In the genomic region with DNA sequence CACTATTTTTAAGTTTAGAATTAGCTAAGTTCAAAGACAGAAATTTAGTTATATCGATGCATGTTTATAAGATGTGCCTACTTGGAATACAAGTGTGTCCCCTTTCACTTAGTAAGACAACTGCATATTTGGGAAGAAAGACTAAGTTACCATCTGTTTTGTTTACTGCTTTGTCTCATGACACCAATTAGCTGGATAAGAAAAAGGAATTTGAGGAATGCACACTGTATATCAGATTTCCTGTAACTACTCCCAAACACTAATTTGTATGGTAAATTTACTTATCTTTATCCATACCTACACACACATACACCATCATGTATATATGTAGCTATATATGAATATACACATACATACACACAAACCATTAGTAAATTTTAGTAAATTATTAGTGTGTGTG, we compare ENCODE assay signal across 24 cellular contexts.
A peak's percentile ranks its signal among the peaks of the same experiment; 100 is the strongest.
DNase-seq lines count a peak whose midpoint lies in the region; ATAC-seq, FAIRE-seq and TF ChIP-seq lines count a peak whose summit lies in the region.
"Had no signal": no experiment of that assay in that cellular context is flagged by ENCODE, and none has a peak within 500 bp of the region (broad histone marks: within the 10 kb centered on the region; RNA-seq: fewer than 3 reads in every experiment).

No MANE protein-coding gene starts in this region.

- no peak overlapping the region for H3K4ac ChIP-seq in mesendoderm (ENCODE audit: low read depth, low read length)

- no peak overlapping the region for H3K9ac ChIP-seq in endodermal cell (ENCODE audit: extremely low read depth, low read length, poor library complexity, severe bottlenecking)
- H3K9ac ChIP-seq in mesendoderm (ENCODE audit: low read length): no peak overlapping the region

- no peak overlapping the region for H2AFZ ChIP-seq in GM23338

- H3K18ac ChIP-seq in mesendoderm (ENCODE audit: low read length): no peak overlapping the region

- H3K27me3 ChIP-seq in GM23338 (ENCODE audit: insufficient read depth) (no peaks in the 10 kb centered on the region), endodermal cell (ENCODE audit: control insufficient read depth, insufficient read depth, low read length, poor library complexity, severe bottlenecking) (no peaks in the 10 kb centered on the region), mesendoderm (ENCODE audit: insufficient read depth, low read length, poor library complexity) (no peaks in the 10 kb centered on the region), left lung (no peaks in the 10 kb centered on the region)
- H3K27me3 ChIP-seq: BE2C had no signal

- no peak overlapping the region for H2BK15ac ChIP-seq in mesendoderm (replicated peaks; ENCODE audit: low read depth)

- H3K9me3 ChIP-seq in endodermal cell (ENCODE audit: control insufficient read depth, low read length) (peaks cover 5% of the 10 kb centered on the region), left lung (no peaks in the 10 kb centered on the region)
- H3K9me3 ChIP-seq: BE2C had no signal

- no peak overlapping the region for H2BK120ac ChIP-seq in mesendoderm (ENCODE audit: low read depth, low read length)

- 88 to 95% methylated on average over 1 of the region's 1 CpG for WGBS in endodermal cell (ENCODE audit: insufficient coverage in 1 of 2, insufficient read length in 1 of 2), 2 experiments
- WGBS in mesendoderm (ENCODE audit: extremely low coverage, insufficient coverage, low lambda C conversion rate): no CpG with 5 or more reads among the region's 1 CpG

- no peak overlapping the region for H4K8ac ChIP-seq in mesendoderm (ENCODE audit: low read depth, low read length)

- H3K4me2 ChIP-seq in GM23338 (no peak overlapping the region), mesendoderm (ENCODE audit: low read length) (no peak overlapping the region)

- no peak overlapping the region for H3K56ac ChIP-seq in mesendoderm (ENCODE audit: low read length)

- H3F3A ChIP-seq in GM23338 (replicated peaks; ENCODE audit: low read depth): no peaks in the 10 kb centered on the region

- H3K4me3 ChIP-seq in GM23338 (no peak overlapping the region), endodermal cell (ENCODE audit: low read length) (no peak overlapping the region), mesendoderm (ENCODE audit: low read length) (no peak overlapping the region), left lung (no peak overlapping the region)
- H3K4me3 ChIP-seq: GM12878, K562 had no signal

- H3K79me1 ChIP-seq in mesendoderm (ENCODE audit: low read length): no peaks in the 10 kb centered on the region

- H2BK5ac ChIP-seq in mesendoderm (ENCODE audit: low read length): no peak overlapping the region

- no peak overlapping the region for H3K4me3 Mint-ChIP-seq in GM23338
- H3K4me3 Mint-ChIP-seq in endodermal cell: no peak overlapping the region
- H3K4me3 Mint-ChIP-seq: CD4-positive, CD25-positive, alpha-beta regulatory T cell; HFFc6 had no signal

- no peak overlapping the region for H3K27ac ChIP-seq in GM23338 (ENCODE audit: low read depth)
- no peak overlapping the region for H3K27ac ChIP-seq in endodermal cell (ENCODE audit: low read depth, low read length)
- H3K27ac ChIP-seq in mesendoderm (ENCODE audit: low read depth, low read length): no peak overlapping the region
- H3K27ac ChIP-seq in caudate nucleus (ENCODE audit: low read depth, low read length): no peak overlapping the region
- H3K27ac ChIP-seq in left lung: no peak overlapping the region

- H2AK5ac ChIP-seq in mesendoderm (ENCODE audit: low read length): no peak overlapping the region

- no peak overlapping the region for H4K5ac ChIP-seq in mesendoderm (ENCODE audit: low read length)

- ATAC-seq in GM23338: no peak
- no peak for ATAC-seq in left lung
- ATAC-seq: GM12878, HCT116, K562 had no signal

- H3K23ac ChIP-seq in mesendoderm (ENCODE audit: low read length): no peak overlapping the region

- H4K20me1 ChIP-seq in GM23338 (replicated peaks; ENCODE audit: insufficient read depth): no peaks in the 10 kb centered on the region

- H3K9me3 Mint-ChIP-seq in GM23338 (no peaks in the 10 kb centered on the region), endodermal cell (no peaks in the 10 kb centered on the region)

- peak; percentile 11 for FAIRE-seq in D721Med (lab: Jason Lieb, UNC)
- FAIRE-seq: A204.1, GM12878, HTR-8/SVneo, K562 had no signal

- TF ChIP-seq CTCF in D721Med (IDR thresholded peaks at IDR 0.05; ENCODE audit: insufficient read depth, missing control alignments) (no peak), GM23338 (conservative IDR thresholded peaks at IDR 0.05; ENCODE audit: low read depth in 2 of 2) (no peak), endodermal cell (conservative IDR thresholded peaks at IDR 0.05) (no peak), left lung (IDR thresholded peaks at IDR 0.05) (no peak)

- intact Hi-C loops in left lung (cut with DNase I): no loop called here

- no peaks in the 10 kb centered on the region for H3K36me3 Mint-ChIP-seq in GM23338 (ENCODE audit: low read depth)
- H3K36me3 Mint-ChIP-seq in endodermal cell (ENCODE audit: low read depth): no peaks in the 10 kb centered on the region
- H3K36me3 Mint-ChIP-seq: CD4-positive, CD25-positive, alpha-beta regulatory T cell had no signal

- H3K36me3 ChIP-seq in GM23338 (ENCODE audit: insufficient read depth) (no peaks in the 10 kb centered on the region), endodermal cell (ENCODE audit: control insufficient read depth, insufficient read depth, low read length) (no peaks in the 10 kb centered on the region), mesendoderm (ENCODE audit: control insufficient read depth, insufficient read depth, low read length) (no peaks in the 10 kb centered on the region), left lung (no peaks in the 10 kb centered on the region)
- H3K36me3 ChIP-seq: BE2C had no signal

- peaks cover 3% of the 10 kb centered on the region; the same call in 1 of the 2 replicates for H3K4me1 ChIP-seq in GM23338 (ENCODE audit: insufficient read depth)
- peaks cover 6% of the 10 kb centered on the region for H3K4me1 ChIP-seq in endodermal cell (ENCODE audit: control insufficient read depth, insufficient read depth, low read length)
- H3K4me1 ChIP-seq in mesendoderm (ENCODE audit: control insufficient read depth, low read depth, low read length): peaks cover 2% of the 10 kb centered on the region
- no peaks in the 10 kb centered on the region for H3K4me1 ChIP-seq in left lung
- H3K4me1 ChIP-seq: BE2C had no signal

- H3K79me2 ChIP-seq in GM23338 (replicated peaks; ENCODE audit: insufficient read depth) (no peaks in the 10 kb centered on the region), mesendoderm (ENCODE audit: control insufficient read depth, insufficient read depth, low read length) (no peaks in the 10 kb centered on the region)

- DNase-seq in D721Med (ENCODE audit: insufficient read length, low spot score): no peak
- peak; percentile 18 for DNase-seq in GM23338 (ENCODE audit: low spot score)
- no peak for DNase-seq in endodermal cell
- peak; percentile 70 for DNase-seq in mesendoderm
- no peak for DNase-seq in COR-L47 (lab: John Stamatoyannopoulos, UW)
- DNase-seq in caudate nucleus (lab: John Stamatoyannopoulos, UW): no peak
- no peak for DNase-seq in COLO668 (lab: John Stamatoyannopoulos, UW; ENCODE audit: unreplicated experiment)
- DNase-seq in left lung: no peak
- DNase-seq: ACHN; BE2C; C1 segment of cervical spinal cord; Calu3; CD4-positive, CD25-positive, alpha-beta regulatory T cell; DMS 273 treated with DMSO at 0.1 percent for 48 hours; DND-41; EL; H7; HFFc6; IMR-90 had no signal

- no peaks in the 10 kb centered on the region for H3K9me2 ChIP-seq in GM23338 (ENCODE audit: insufficient read depth)

- H3K27ac Mint-ChIP-seq in GM23338 (no peak overlapping the region), endodermal cell (peak overlapping the region; percentile 6)
- H3K27ac Mint-ChIP-seq: CD4-positive, CD25-positive, alpha-beta regulatory T cell; HFFc6 had no signal

- H3K27me3 Mint-ChIP-seq in GM23338 (ENCODE audit: insufficient read depth, low read depth, poor library complexity) (no peaks in the 10 kb centered on the region), endodermal cell (ENCODE audit: insufficient read depth) (no peaks in the 10 kb centered on the region)
- H3K27me3 Mint-ChIP-seq: CD4-positive, CD25-positive, alpha-beta regulatory T cell had no signal

- peaks cover 8% of the 10 kb centered on the region; the same call in 2 of the 3 replicates for H3K4me1 Mint-ChIP-seq in GM23338
- H3K4me1 Mint-ChIP-seq in endodermal cell: peaks cover 11% of the 10 kb centered on the region
- H3K4me1 Mint-ChIP-seq: CD4-positive, CD25-positive, alpha-beta regulatory T cell had no signal

TF ChIP-seq in GM23338, 12 proteins besides CTCF, POLR2A, EP300 and RAD21:
- TF ChIP-seq, protein P1, sequence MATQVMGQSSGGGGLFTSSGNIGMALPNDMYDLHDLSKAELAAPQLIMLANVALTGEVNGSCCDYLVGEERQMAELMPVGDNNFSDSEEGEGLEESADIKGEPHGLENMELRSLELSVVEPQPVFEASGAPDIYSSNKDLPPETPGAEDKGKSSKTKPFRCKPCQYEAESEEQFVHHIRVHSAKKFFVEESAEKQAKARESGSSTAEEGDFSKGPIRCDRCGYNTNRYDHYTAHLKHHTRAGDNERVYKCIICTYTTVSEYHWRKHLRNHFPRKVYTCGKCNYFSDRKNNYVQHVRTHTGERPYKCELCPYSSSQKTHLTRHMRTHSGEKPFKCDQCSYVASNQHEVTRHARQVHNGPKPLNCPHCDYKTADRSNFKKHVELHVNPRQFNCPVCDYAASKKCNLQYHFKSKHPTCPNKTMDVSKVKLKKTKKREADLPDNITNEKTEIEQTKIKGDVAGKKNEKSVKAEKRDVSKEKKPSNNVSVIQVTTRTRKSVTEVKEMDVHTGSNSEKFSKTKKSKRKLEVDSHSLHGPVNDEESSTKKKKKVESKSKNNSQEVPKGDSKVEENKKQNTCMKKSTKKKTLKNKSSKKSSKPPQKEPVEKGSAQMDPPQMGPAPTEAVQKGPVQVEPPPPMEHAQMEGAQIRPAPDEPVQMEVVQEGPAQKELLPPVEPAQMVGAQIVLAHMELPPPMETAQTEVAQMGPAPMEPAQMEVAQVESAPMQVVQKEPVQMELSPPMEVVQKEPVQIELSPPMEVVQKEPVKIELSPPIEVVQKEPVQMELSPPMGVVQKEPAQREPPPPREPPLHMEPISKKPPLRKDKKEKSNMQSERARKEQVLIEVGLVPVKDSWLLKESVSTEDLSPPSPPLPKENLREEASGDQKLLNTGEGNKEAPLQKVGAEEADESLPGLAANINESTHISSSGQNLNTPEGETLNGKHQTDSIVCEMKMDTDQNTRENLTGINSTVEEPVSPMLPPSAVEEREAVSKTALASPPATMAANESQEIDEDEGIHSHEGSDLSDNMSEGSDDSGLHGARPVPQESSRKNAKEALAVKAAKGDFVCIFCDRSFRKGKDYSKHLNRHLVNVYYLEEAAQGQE (IDR thresholded peaks at IDR 0.05; ENCODE audit: unreplicated experiment): no peak
- no peak for TF ChIP-seq JUNB (IDR thresholded peaks at IDR 0.05; ENCODE audit: unreplicated experiment)
- TF ChIP-seq POLR2AphosphoS5 (IDR thresholded peaks at IDR 0.05; ENCODE audit: low read depth): no peak
- no peak for TF ChIP-seq NANOG (IDR thresholded peaks at IDR 0.05; ENCODE audit: borderline replicate concordance)
- no peak for TF ChIP-seq ZNF331 (CRISPR knock-in tag; IDR thresholded peaks at IDR 0.05; ENCODE audit: low read depth)

Comparison
In these comparisons a context has a peak if more than half of its experiments do, and no peak if none do; other contexts are left out.
1. DNase-seq: peak in GM23338 (single experiment) and mesendoderm (single experiment); none in D721Med (single experiment), endodermal cell (single experiment), COR-L47 (single experiment), caudate nucleus (0 of 61), COLO668 (single experiment) and left lung (0 of 2).